In the genomic region with DNA sequence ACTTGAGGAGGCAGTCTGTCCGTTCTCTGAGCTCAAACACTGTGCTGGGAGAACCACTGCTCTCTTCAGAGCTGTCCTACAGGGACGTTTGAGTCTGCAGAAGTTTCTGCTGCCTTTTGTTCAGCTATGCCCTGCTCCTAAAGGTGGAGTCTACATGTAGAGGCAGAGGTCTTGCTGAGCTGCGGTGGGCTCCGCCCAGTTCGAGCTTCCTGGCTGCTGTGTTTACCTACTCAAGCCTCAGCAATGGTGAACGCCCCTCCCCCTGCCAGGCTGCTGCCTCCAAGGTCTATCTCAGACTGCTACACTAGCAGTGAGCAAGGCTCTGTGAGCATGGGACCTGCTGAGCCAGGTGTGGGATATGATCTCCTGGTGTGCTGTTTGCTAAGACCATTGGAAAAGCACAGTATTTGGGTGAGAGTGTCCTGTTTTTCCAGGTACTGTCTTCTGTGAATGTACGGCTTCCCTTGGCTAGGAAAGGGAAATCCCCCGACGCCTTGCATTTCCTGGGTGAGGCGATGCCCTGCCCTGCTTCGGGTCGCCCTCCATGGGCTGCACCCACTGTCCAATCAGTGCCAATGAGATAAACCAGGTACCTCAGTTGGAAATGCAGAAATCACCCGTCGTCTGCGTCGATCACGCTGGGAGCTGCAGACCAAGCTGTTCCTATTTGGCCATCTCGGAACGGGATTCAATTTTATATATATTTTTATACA, we compare ENCODE assay signal across 9 cellular contexts. TPM values are rescaled to one million over a fixed set of nuclear protein-coding genes. Genes with fewer than 3 reads are reported as not detected.
DNase-seq lines count a peak whose midpoint lies in the region; ATAC-seq and TF ChIP-seq lines count a peak whose summit lies in the region.
"Had no signal": no experiment of that assay in that cellular context is flagged by ENCODE, and none has a peak within 500 bp of the region (broad histone marks: within the 10 kb centered on the region; RNA-seq: fewer than 3 reads in every experiment).

No MANE protein-coding gene starts in this region.

- H3K79me1 ChIP-seq in mesenchymal stem cell (replicated peaks; ENCODE audit: low read length, poor library complexity, severe bottlenecking), result peaks cover 12% of the 10 kb centered on the region

- H2AFZ ChIP-seq in mesenchymal stem cell (ENCODE audit: low read depth, low read length), result no peak overlapping the region

- H2BK12ac ChIP-seq in mesenchymal stem cell (ENCODE audit: low read length in 2 of 2), result no peak overlapping the region

- H2BK15ac ChIP-seq in mesenchymal stem cell (ENCODE audit: low read depth, poor library complexity, severe bottlenecking), result no peak overlapping the region

- H3K4me3 ChIP-seq in mesenchymal stem cell (ENCODE audit: insufficient read depth in 1 of 2, low read depth in 1 of 2, low read length in 2 of 2) (no peak overlapping the region), stomach (no peak overlapping the region)

- no peak overlapping the region for H3K9ac ChIP-seq in mesenchymal stem cell (ENCODE audit: low read length)

- no peak overlapping the region for H3K18ac ChIP-seq in mesenchymal stem cell (ENCODE audit: low read depth in 1 of 2, low read length in 2 of 2)

- H2AK5ac ChIP-seq in mesenchymal stem cell (ENCODE audit: low read length, severe bottlenecking), result no peak overlapping the region

- no peak overlapping the region for H3K4me2 ChIP-seq in mesenchymal stem cell (ENCODE audit: low read length, poor library complexity, severe bottlenecking)

- H4K91ac ChIP-seq in mesenchymal stem cell (ENCODE audit: low read length), result no peak overlapping the region

- H4K8ac ChIP-seq in mesenchymal stem cell (ENCODE audit: low read length), result peak overlapping the region; percentile 37

- peaks cover 26% of the 10 kb centered on the region for H3K4me1 Mint-ChIP-seq in activated T-helper 17 cell treated with anti-CD3 and anti-CD28 coated beads, Interleukin-2, amount 50 U/mL, for 72 hours

- H3K4me1 ChIP-seq in mesenchymal stem cell (ENCODE audit: control insufficient read depth, insufficient read depth, low read depth, low read length) (peaks cover 3% of the 10 kb centered on the region), stomach (peaks cover 0 to 12% (median 3%) of the 10 kb centered on the region in 4 donors)

- peak overlapping the region; percentile 19 for H3K4me3 Mint-ChIP-seq in activated T-helper 17 cell treated with anti-CD3 and anti-CD28 coated beads, Interleukin-2, amount 50 U/mL, for 72 hours

- H3K9me3 ChIP-seq in mesenchymal stem cell (ENCODE audit: control insufficient read depth, low read length) (no peaks in the 10 kb centered on the region), stomach (no peaks in the 10 kb centered on the region)

- peaks cover 8 to 12% of the 10 kb centered on the region in 2 experiments for H3K36me3 ChIP-seq in mesenchymal stem cell (ENCODE audit: control insufficient read depth in 1 of 2, insufficient read depth in 2 of 2, low read depth in 1 of 2, low read length in 2 of 2)
- H3K36me3 ChIP-seq in stomach, result peaks cover 0 to 38% (median 33%) of the 10 kb centered on the region in 4 donors

- peaks cover 90% of the 10 kb centered on the region for H3K36me3 Mint-ChIP-seq in activated T-helper 17 cell treated with anti-CD3 and anti-CD28 coated beads, Interleukin-2, amount 50 U/mL, for 72 hours (ENCODE audit: low read depth)

- no peak for TF ChIP-seq CTCF in stomach (IDR thresholded peaks at IDR 0.05)

- H3K9me3 Mint-ChIP-seq in activated T-helper 17 cell treated with anti-CD3 and anti-CD28 coated beads, Interleukin-2, amount 50 U/mL, for 72 hours, result peaks cover 4% of the 10 kb centered on the region

- no peak overlapping the region for H3K4ac ChIP-seq in mesenchymal stem cell (ENCODE audit: low read depth in 1 of 2, low read length in 2 of 2)

- no peak overlapping the region for H3K14ac ChIP-seq in mesenchymal stem cell (ENCODE audit: low read length in 2 of 2)

- H2BK5ac ChIP-seq in mesenchymal stem cell (ENCODE audit: low read depth, low read length, poor library complexity, severe bottlenecking), result no peak overlapping the region

- no peak for TF ChIP-seq EP300 in stomach (IDR thresholded peaks at IDR 0.05)

- H2BK120ac ChIP-seq in mesenchymal stem cell (ENCODE audit: low read depth, low read length), result no peak overlapping the region

- H3K27ac Mint-ChIP-seq in activated T-helper 17 cell treated with anti-CD3 and anti-CD28 coated beads, Interleukin-2, amount 50 U/mL, for 72 hours, result peak overlapping the region; percentile 25

- intact Hi-C loops in stomach (cut with DNase I; ENCODE audit: low total_unique reads), result no loop called here

- no peaks in the 10 kb centered on the region for H3K27me3 Mint-ChIP-seq in activated T-helper 17 cell treated with anti-CD3 and anti-CD28 coated beads, Interleukin-2, amount 50 U/mL, for 72 hours

- no peaks in the 10 kb centered on the region for H3K27me3 ChIP-seq in mesenchymal stem cell (ENCODE audit: control insufficient read depth in 1 of 2, insufficient read depth in 1 of 2, low read length in 2 of 2)
- no peaks in the 10 kb centered on the region for H3K27me3 ChIP-seq in stomach

- WGBS in mesenchymal stem cell, result 89% methylated on average over 19 of the region's 19 CpGs
- 62 to 76% (median 67%) methylated on average over 18 to 19 of the region's 19 CpGs for WGBS in stomach, 5 donors

- no peak overlapping the region for H3K23ac ChIP-seq in mesenchymal stem cell (ENCODE audit: low read length in 2 of 2)

- no peak for TF ChIP-seq POLR2A in stomach (IDR thresholded peaks at IDR 0.05)

- DNase-seq in NCI-H82 (lab: John Stamatoyannopoulos, UW) (peak; percentile 20), NCI-H82 treated with DMSO at 0.1 percent for 48 hours (lab: John Stamatoyannopoulos, UW; ENCODE audit: unreplicated experiment) (no peak), mesenchymal stem cell (no peak), stomach (peak; percentile 75), NCI-H2196 (lab: John Stamatoyannopoulos, UW; ENCODE audit: unreplicated experiment) (no peak), germinal center (ENCODE audit: low spot score) (no peak), caudate nucleus (lab: John Stamatoyannopoulos, UW) (no peak)
- DNase-seq: ACHN had no signal

- peak; percentile 78 for ATAC-seq in activated T-helper 17 cell treated with anti-CD3 and anti-CD28 coated beads, Interleukin-2, amount 50 U/mL, for 72 hours (replicated peaks)

- H3K27ac ChIP-seq in mesenchymal stem cell (ENCODE audit: low read length, poor library complexity, severe bottlenecking) (no peak overlapping the region), stomach (peak overlapping the region in 1 of 5 donors; percentile 29), caudate nucleus (ENCODE audit: low read depth, low read length) (no peak overlapping the region)

RNA-seq across cellular contexts. Expression of a gene that starts 58.5 kb away (rescaled TPM):
- total RNA-seq in activated T-helper 17 cell treated with anti-CD3 and anti-CD28 coated beads, Interleukin-2, amount 50 U/mL, for 72 hours, result 10 to 100 TPM; 58.9 to 65.4 TPM
- 2.8 TPM for polyA plus RNA-seq in mesenchymal stem cell (2013, experiment 1 of 2)
- polyA plus RNA-seq in mesenchymal stem cell (2013, experiment 2 of 2), result 2.9 TPM
- 10 to 100 TPM in 4 of 5 donors, 1 to 10 TPM in 1; 9.4 to 27.4 (median 19.1) TPM for total RNA-seq in stomach
- 1 to 10 TPM; 4.4 to 7.6 (median 5.6) TPM for polyA plus RNA-seq in stomach

Comparison
In these comparisons a context has a peak if more than half of its experiments do, and no peak if none do; other contexts are left out.
1. DNase-seq: peak in NCI-H82 (single experiment) and stomach (single experiment); none in NCI-H82 treated with DMSO at 0.1 percent for 48 hours (single experiment), mesenchymal stem cell (single experiment), NCI-H2196 (single experiment), germinal center (single experiment) and caudate nucleus (0 of 61).